In the genomic region with DNA sequence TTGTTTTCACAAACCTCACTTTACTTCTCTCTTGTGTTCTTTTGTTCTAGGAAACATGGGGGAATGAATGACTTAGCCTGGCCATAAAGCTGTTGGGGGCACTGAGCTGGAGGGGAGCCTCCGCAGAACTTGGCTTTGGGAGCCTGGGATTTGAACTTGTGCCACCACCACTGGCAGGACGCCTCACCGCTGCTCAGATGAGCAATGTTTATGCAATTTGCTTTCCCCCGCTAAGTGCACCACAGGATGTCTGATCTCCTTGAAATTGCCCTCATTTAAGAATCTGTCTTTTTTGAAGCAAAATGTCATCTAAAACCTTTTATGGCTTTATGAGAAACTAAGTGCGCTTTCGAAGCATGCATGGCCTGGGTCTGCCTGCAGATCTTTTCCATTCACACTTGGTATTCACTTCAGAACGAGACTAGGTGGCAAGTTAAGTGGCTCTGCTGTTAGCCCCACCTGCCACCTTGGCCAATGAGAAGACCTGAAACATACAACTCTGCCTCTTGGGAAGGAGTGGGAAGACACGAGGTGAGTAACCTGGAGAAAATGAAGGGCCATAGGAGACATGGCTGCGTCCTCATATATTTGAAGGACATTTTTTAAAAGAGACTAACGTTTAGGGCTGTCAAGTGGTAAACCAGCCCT, we compare ENCODE assay signal across 15 cellular contexts.
A peak's percentile ranks its signal among the peaks of the same experiment; 100 is the strongest.
DNase-seq lines count a peak whose midpoint lies in the region; ATAC-seq and TF ChIP-seq lines count a peak whose summit lies in the region.
"Had no signal": no experiment of that assay in that cellular context is flagged by ENCODE, and none has a peak within 500 bp of the region (broad histone marks: within the 10 kb centered on the region; RNA-seq: fewer than 3 reads in every experiment).

No MANE protein-coding gene starts in this region.

- TF ChIP-seq CTCF in spleen (IDR thresholded peaks at IDR 0.05 in 8 of 11, conservative IDR thresholded peaks at IDR 0.05 in 3 of 11) (no peak), dorsolateral prefrontal cortex (IDR thresholded peaks at IDR 0.05 in 54 of 56, conservative IDR thresholded peaks at IDR 0.05 in 2 of 56; ENCODE audit: low read depth in 1 of 56, partially characterized antibody in 56 of 56) (no peak)

- H3K27ac ChIP-seq in spleen: no peak overlapping the region
- peak overlapping the region in 1 of 59 donors; percentile 34 for H3K27ac ChIP-seq in dorsolateral prefrontal cortex
- H3K27ac ChIP-seq: KMS-11, PC-9 had no signal

- H3K9me3 ChIP-seq in spleen: no peaks in the 10 kb centered on the region

- H3K4me1 ChIP-seq in spleen: no peaks in the 10 kb centered on the region

- 82 to 86% (median 86%) methylated on average over 10 of the region's 10 CpGs for WGBS in spleen, 5 donors

- H3K4me3 ChIP-seq in spleen (no peak overlapping the region), dorsolateral prefrontal cortex (no peak overlapping the region)
- H3K4me3 ChIP-seq: PC-9 had no signal

- no peak for ATAC-seq in HG03135 (IDR thresholded peaks at IDR 0.05; ENCODE audit: unreplicated experiment)

- peaks cover 0 to 12% (median 0%) of the 10 kb centered on the region in 6 donors for H3K36me3 ChIP-seq in spleen

- no peaks in the 10 kb centered on the region for H3K27me3 ChIP-seq in spleen (replicated peaks in 1 of 7)
- no peaks in the 10 kb centered on the region for H3K27me3 ChIP-seq in dorsolateral prefrontal cortex

- no peak for TF ChIP-seq POLR2A in spleen (IDR thresholded peaks at IDR 0.05)

- DNase-seq in GM03348 (ENCODE audit: low spot score) (peak; percentile 57), astrocyte of the hippocampus (ENCODE audit: low read depth, low spot score) (peak; percentile 83), fibroblast of peridontal ligament (ENCODE audit: extremely low read depth) (peak; percentile 84), smooth muscle cell of the brain vasculature (ENCODE audit: low read depth, low spot score) (peak; percentile 75), spleen (no peak), dorsolateral prefrontal cortex (no peak)
- DNase-seq: HFFc6, MM.1S, NCI-H1105, NCI-H1694 treated with DMSO at 0.1 percent for 48 hours, NCI-H446 treated with DMSO at 0.1 percent for 48 hours, NCI-H748 treated with DMSO at 0.1 percent for 48 hours, PC-9 had no signal

- intact Hi-C loops in spleen (cut with DNase I; ENCODE audit: low total_unique reads) (no loop called here), dorsolateral prefrontal cortex (cut with DNase I) (no loop called here)

Comparison
In these comparisons a context has a peak if more than half of its experiments do, and no peak if none do; other contexts are left out.
1. DNase-seq: peak in GM03348 (single experiment), astrocyte of the hippocampus (single experiment), fibroblast of peridontal ligament (single experiment) and smooth muscle cell of the brain vasculature (single experiment); none in spleen (single experiment) and dorsolateral prefrontal cortex (0 of 10).